2 cellular contexts compared by ENCODE assay signal in the genomic region with DNA sequence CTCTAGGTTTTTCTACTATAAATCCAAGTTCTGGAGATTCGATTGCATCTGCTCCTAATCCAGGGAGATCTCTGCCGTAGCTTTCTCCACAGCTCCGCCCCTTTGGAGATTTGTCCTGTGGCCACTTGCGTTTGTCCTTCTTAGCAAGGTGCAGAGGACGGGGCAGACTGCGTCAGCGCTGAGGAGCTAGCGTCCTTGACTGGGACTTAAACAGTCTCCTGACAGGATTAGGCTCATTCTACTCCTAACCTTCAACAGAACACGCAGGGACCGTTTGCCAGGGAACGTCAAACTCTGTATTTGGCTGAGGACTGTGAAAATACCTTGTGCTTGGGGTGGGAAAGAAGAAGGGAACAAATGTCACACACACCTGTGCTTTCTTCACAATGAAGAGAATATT.
TF ChIP-seq lines count a peak whose summit lies in the region.

No MANE protein-coding gene starts in this region.

TF ChIP-seq in IMR-90, 13 proteins besides CTCF, POLR2A, EP300 and RAD21:
- no peak for TF ChIP-seq CEBPB (IDR thresholded peaks at IDR 0.05; ENCODE audit: low read depth, low read length)
- TF ChIP-seq FOS (IDR thresholded peaks at IDR 0.05; ENCODE audit: low read depth, low read length), result no peak
- no peak for TF ChIP-seq SMC3 (IDR thresholded peaks at IDR 0.05; ENCODE audit: low read depth, low read length)
- TF ChIP-seq RFX5 (IDR thresholded peaks at IDR 0.05; ENCODE audit: low read depth, low read length), result no peak
- no peak for TF ChIP-seq MAZ (IDR thresholded peaks at IDR 0.05; ENCODE audit: borderline replicate concordance, low read depth, low read length)
- TF ChIP-seq RCOR1 (IDR thresholded peaks at IDR 0.05; ENCODE audit: insufficient replicate concordance, low read length), result no peak
- TF ChIP-seq, protein P1, sequence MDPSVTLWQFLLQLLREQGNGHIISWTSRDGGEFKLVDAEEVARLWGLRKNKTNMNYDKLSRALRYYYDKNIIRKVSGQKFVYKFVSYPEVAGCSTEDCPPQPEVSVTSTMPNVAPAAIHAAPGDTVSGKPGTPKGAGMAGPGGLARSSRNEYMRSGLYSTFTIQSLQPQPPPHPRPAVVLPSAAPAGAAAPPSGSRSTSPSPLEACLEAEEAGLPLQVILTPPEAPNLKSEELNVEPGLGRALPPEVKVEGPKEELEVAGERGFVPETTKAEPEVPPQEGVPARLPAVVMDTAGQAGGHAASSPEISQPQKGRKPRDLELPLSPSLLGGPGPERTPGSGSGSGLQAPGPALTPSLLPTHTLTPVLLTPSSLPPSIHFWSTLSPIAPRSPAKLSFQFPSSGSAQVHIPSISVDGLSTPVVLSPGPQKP (IDR thresholded peaks at IDR 0.05; ENCODE audit: borderline replicate concordance, low read depth, low read length), result no peak

TF ChIP-seq in H1, 55 proteins besides CTCF, POLR2A, EP300 and RAD21:
- TF ChIP-seq, protein P2, sequence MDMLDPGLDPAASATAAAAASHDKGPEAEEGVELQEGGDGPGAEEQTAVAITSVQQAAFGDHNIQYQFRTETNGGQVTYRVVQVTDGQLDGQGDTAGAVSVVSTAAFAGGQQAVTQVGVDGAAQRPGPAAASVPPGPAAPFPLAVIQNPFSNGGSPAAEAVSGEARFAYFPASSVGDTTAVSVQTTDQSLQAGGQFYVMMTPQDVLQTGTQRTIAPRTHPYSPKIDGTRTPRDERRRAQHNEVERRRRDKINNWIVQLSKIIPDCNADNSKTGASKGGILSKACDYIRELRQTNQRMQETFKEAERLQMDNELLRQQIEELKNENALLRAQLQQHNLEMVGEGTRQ (IDR thresholded peaks at IDR 0.05; ENCODE audit: low read length), result no peak
- no peak for TF ChIP-seq KDM5A (IDR thresholded peaks at IDR 0.05; ENCODE audit: low read length)
- TF ChIP-seq, protein P3, sequence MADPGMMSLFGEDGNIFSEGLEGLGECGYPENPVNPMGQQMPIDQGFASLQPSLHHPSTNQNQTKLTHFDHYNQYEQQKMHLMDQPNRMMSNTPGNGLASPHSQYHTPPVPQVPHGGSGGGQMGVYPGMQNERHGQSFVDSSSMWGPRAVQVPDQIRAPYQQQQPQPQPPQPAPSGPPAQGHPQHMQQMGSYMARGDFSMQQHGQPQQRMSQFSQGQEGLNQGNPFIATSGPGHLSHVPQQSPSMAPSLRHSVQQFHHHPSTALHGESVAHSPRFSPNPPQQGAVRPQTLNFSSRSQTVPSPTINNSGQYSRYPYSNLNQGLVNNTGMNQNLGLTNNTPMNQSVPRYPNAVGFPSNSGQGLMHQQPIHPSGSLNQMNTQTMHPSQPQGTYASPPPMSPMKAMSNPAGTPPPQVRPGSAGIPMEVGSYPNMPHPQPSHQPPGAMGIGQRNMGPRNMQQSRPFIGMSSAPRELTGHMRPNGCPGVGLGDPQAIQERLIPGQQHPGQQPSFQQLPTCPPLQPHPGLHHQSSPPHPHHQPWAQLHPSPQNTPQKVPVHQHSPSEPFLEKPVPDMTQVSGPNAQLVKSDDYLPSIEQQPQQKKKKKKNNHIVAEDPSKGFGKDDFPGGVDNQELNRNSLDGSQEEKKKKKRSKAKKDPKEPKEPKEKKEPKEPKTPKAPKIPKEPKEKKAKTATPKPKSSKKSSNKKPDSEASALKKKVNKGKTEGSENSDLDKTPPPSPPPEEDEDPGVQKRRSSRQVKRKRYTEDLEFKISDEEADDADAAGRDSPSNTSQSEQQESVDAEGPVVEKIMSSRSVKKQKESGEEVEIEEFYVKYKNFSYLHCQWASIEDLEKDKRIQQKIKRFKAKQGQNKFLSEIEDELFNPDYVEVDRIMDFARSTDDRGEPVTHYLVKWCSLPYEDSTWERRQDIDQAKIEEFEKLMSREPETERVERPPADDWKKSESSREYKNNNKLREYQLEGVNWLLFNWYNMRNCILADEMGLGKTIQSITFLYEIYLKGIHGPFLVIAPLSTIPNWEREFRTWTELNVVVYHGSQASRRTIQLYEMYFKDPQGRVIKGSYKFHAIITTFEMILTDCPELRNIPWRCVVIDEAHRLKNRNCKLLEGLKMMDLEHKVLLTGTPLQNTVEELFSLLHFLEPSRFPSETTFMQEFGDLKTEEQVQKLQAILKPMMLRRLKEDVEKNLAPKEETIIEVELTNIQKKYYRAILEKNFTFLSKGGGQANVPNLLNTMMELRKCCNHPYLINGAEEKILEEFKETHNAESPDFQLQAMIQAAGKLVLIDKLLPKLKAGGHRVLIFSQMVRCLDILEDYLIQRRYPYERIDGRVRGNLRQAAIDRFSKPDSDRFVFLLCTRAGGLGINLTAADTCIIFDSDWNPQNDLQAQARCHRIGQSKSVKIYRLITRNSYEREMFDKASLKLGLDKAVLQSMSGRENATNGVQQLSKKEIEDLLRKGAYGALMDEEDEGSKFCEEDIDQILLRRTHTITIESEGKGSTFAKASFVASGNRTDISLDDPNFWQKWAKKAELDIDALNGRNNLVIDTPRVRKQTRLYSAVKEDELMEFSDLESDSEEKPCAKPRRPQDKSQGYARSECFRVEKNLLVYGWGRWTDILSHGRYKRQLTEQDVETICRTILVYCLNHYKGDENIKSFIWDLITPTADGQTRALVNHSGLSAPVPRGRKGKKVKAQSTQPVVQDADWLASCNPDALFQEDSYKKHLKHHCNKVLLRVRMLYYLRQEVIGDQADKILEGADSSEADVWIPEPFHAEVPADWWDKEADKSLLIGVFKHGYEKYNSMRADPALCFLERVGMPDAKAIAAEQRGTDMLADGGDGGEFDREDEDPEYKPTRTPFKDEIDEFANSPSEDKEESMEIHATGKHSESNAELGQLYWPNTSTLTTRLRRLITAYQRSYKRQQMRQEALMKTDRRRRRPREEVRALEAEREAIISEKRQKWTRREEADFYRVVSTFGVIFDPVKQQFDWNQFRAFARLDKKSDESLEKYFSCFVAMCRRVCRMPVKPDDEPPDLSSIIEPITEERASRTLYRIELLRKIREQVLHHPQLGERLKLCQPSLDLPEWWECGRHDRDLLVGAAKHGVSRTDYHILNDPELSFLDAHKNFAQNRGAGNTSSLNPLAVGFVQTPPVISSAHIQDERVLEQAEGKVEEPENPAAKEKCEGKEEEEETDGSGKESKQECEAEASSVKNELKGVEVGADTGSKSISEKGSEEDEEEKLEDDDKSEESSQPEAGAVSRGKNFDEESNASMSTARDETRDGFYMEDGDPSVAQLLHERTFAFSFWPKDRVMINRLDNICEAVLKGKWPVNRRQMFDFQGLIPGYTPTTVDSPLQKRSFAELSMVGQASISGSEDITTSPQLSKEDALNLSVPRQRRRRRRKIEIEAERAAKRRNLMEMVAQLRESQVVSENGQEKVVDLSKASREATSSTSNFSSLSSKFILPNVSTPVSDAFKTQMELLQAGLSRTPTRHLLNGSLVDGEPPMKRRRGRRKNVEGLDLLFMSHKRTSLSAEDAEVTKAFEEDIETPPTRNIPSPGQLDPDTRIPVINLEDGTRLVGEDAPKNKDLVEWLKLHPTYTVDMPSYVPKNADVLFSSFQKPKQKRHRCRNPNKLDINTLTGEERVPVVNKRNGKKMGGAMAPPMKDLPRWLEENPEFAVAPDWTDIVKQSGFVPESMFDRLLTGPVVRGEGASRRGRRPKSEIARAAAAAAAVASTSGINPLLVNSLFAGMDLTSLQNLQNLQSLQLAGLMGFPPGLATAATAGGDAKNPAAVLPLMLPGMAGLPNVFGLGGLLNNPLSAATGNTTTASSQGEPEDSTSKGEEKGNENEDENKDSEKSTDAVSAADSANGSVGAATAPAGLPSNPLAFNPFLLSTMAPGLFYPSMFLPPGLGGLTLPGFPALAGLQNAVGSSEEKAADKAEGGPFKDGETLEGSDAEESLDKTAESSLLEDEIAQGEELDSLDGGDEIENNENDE (IDR thresholded peaks at IDR 0.05; ENCODE audit: insufficient replicate concordance, low read length), result no peak
- no peak for TF ChIP-seq MAFK (IDR thresholded peaks at IDR 0.05; ENCODE audit: low read depth, low read length)
- 0 out of 4 replicates have a peak, but pooled peaks of 1 of the 2 experiments have one; percentile 47 for TF ChIP-seq SIN3A (conservative IDR thresholded peaks at IDR 0.05 in 1 of 2, IDR thresholded peaks at IDR 0.05 in 1 of 2; ENCODE audit: low read depth in 1 of 2, low read length in 2 of 2)
- no peak for TF ChIP-seq YY1 (IDR thresholded peaks at IDR 0.05; ENCODE audit: low read depth, low read length)
- no peak for TF ChIP-seq RNF2 (IDR thresholded peaks at IDR 0.05; ENCODE audit: borderline replicate concordance, low read depth, low read length, missing control alignments, poor library complexity, severe bottlenecking)
- no peak for TF ChIP-seq EGR1 (IDR thresholded peaks at IDR 0.05; ENCODE audit: borderline replicate concordance, low read depth, low read length)
- no peak for TF ChIP-seq KDM1A (IDR thresholded peaks at IDR 0.05; ENCODE audit: borderline replicate concordance, low read length)
- no peak for TF ChIP-seq TAF1 (IDR thresholded peaks at IDR 0.05; ENCODE audit: low read depth, low read length)
- no peak for TF ChIP-seq RFX5 (IDR thresholded peaks at IDR 0.05; ENCODE audit: borderline replicate concordance, low read depth, low read length)
- TF ChIP-seq KDM4A (IDR thresholded peaks at IDR 0.05; ENCODE audit: low read depth, low read length, severe bottlenecking), result no peak
- TF ChIP-seq RBBP5 (IDR thresholded peaks at IDR 0.05; ENCODE audit: borderline replicate concordance, low read depth, low read length), result 0 out of 2 replicates have a peak, but pooled peaks have one; percentile 11
- TF ChIP-seq SUZ12 (IDR thresholded peaks at IDR 0.05; ENCODE audit: low read length), result no peak
- TF ChIP-seq TBP (IDR thresholded peaks at IDR 0.05; ENCODE audit: low read depth, low read length), result 0 out of 2 replicates have a peak, but pooled peaks have one; percentile 20
